ENCODE assay signal across 8 cellular contexts in genomic region chr10:18658301-18658991, GRCh38. TPM values are rescaled to one million over a fixed set of nuclear protein-coding genes. Genes with fewer than 3 reads are reported as not detected.
DNase-seq lines count a peak whose midpoint lies in the region; ATAC-seq and TF ChIP-seq lines count a peak whose summit lies in the region.

No MANE protein-coding gene starts in this region.

- H3K4me1 ChIP-seq in osteoblast (ENCODE audit: insufficient read depth, low read length): peaks cover 10% of the 10 kb centered on the region

- H3K9me3 Mint-ChIP-seq in activated CD4-positive, alpha-beta T cell treated with anti-CD3 and anti-CD28 coated beads, Interleukin-2, amount 10 ng/mL, durations not matched to agents 7 days and 5 days: no peaks in the 10 kb centered on the region

- peak; percentile 17 for DNase-seq in activated naive CD4-positive, alpha-beta T cell treated with Interleukin-2 at 50 U/mL for 16 hours
- DNase-seq in activated naive CD4-positive, alpha-beta T cell treated with anti-CD3 and anti-CD28 coated beads, Interleukin-2, amount 50 U/mL, for 16 hours: no peak
- DNase-seq in activated CD4-positive, alpha-beta T cell treated with anti-CD3 and anti-CD28 coated beads, Interleukin-2, amount 10 ng/mL, durations not matched to agents 7 days and 5 days: peak; percentile 28
- DNase-seq in fibroblast of mammary gland (ENCODE audit: low read depth): peak; percentile 57
- no peak for DNase-seq in osteoblast (ENCODE audit: insufficient read length, low spot score, missing footprints)
- DNase-seq in NCI-H1436 treated with DMSO at 0.1 percent for 48 hours (lab: John Stamatoyannopoulos, UW): no peak
- no peak for DNase-seq in activated gamma-delta T cell (lab: John Stamatoyannopoulos, UW)

- peaks cover 17% of the 10 kb centered on the region for H3K36me3 Mint-ChIP-seq in activated CD4-positive, alpha-beta T cell treated with anti-CD3 and anti-CD28 coated beads, Interleukin-2, amount 10 ng/mL, durations not matched to agents 7 days and 5 days (ENCODE audit: low read depth)

- no peaks in the 10 kb centered on the region for H3K27me3 Mint-ChIP-seq in activated CD4-positive, alpha-beta T cell treated with anti-CD3 and anti-CD28 coated beads, Interleukin-2, amount 10 ng/mL, durations not matched to agents 7 days and 5 days

- H3K4me2 ChIP-seq in osteoblast (ENCODE audit: insufficient read depth, low read length): peak overlapping the region; percentile 89

- TF ChIP-seq CTCF in fibroblast of mammary gland (conservative IDR thresholded peaks at IDR 0.05; ENCODE audit: control insufficient read depth, insufficient read depth, low read depth, low read length) (no peak), osteoblast (IDR thresholded peaks at IDR 0.05; ENCODE audit: extremely low read depth, low read depth, low read length) (no peak)

- H3K4me3 ChIP-seq in fibroblast of mammary gland (ENCODE audit: control insufficient read depth, low read depth, low read length) (peak overlapping the region; percentile 93), osteoblast (ENCODE audit: insufficient read depth, low read length) (peak overlapping the region; percentile 92)

- H3K79me2 ChIP-seq in osteoblast (ENCODE audit: insufficient read depth, low read length): peaks cover 45% of the 10 kb centered on the region

- peak; percentile 21 for ATAC-seq in HG03354 (IDR thresholded peaks at IDR 0.05; ENCODE audit: poor library complexity, severe bottlenecking, unreplicated experiment)

- H3K27me3 ChIP-seq in osteoblast (ENCODE audit: insufficient read depth, low read length): no peaks in the 10 kb centered on the region

- peak overlapping the region; percentile 81 for H2AFZ ChIP-seq in osteoblast (ENCODE audit: low read length)

- H3K27ac ChIP-seq in osteoblast (ENCODE audit: low read depth, low read length): peak overlapping the region; percentile 97

- peaks cover 7% of the 10 kb centered on the region for H4K20me1 ChIP-seq in osteoblast (ENCODE audit: insufficient read depth, low read length)

- H3K4me3 Mint-ChIP-seq in activated CD4-positive, alpha-beta T cell treated with anti-CD3 and anti-CD28 coated beads, Interleukin-2, amount 10 ng/mL, durations not matched to agents 7 days and 5 days: peak overlapping the region; percentile 100

- H3K36me3 ChIP-seq in osteoblast (ENCODE audit: insufficient read depth, low read length): no peaks in the 10 kb centered on the region

- CTCF ChIA-PET in activated CD4-positive, alpha-beta T cell treated with anti-CD3 and anti-CD28 coated beads, Interleukin-2, amount 10 ng/mL, durations not matched to agents 7 days and 5 days (lab: Charles Lee): interaction anchor here (0.5 to 1.3 kb wide), 4 partner anchors 10 to 13 kb away, joined by 3 to 6 read pairs (median 4); no protein-coding TSS in a partner anchor

- peak overlapping the region; percentile 99 for H3K27ac Mint-ChIP-seq in activated CD4-positive, alpha-beta T cell treated with anti-CD3 and anti-CD28 coated beads, Interleukin-2, amount 10 ng/mL, durations not matched to agents 7 days and 5 days

- H3K4me1 Mint-ChIP-seq in activated CD4-positive, alpha-beta T cell treated with anti-CD3 and anti-CD28 coated beads, Interleukin-2, amount 10 ng/mL, durations not matched to agents 7 days and 5 days: peaks cover 38% of the 10 kb centered on the region

- no peaks in the 10 kb centered on the region for H3K9me3 ChIP-seq in osteoblast (ENCODE audit: low read depth, low read length)

- POLR2A ChIA-PET in activated CD4-positive, alpha-beta T cell treated with anti-CD3 and anti-CD28 coated beads, Interleukin-2, amount 10 ng/mL, durations not matched to agents 7 days and 5 days (lab: Charles Lee): interaction anchor here (0.6 to 1.2 kb wide), 2 partner anchors 10 to 917 kb away, joined by 3 read pairs; no protein-coding TSS in a partner anchor

RNA-seq across cellular contexts. Expression of gene ARL5B, which starts 0.8 kb away (rescaled TPM):
- 10 to 100 TPM in 1 of 2 experiments, 1 to 10 TPM in 1; 9.8 to 11.6 TPM for total RNA-seq in activated CD4-positive, alpha-beta T cell treated with anti-CD3 and anti-CD28 coated beads, Interleukin-2, amount 10 ng/mL, durations not matched to agents 7 days and 5 days
- total RNA-seq in osteoblast: 19.5 and 19.7 TPM in 2 replicates

RNA-seq across cellular contexts. Expression of gene NSUN6, which starts 7.1 kb away (rescaled TPM):
- 10 to 100 TPM; 21.7 to 22.0 TPM for total RNA-seq in activated CD4-positive, alpha-beta T cell treated with anti-CD3 and anti-CD28 coated beads, Interleukin-2, amount 10 ng/mL, durations not matched to agents 7 days and 5 days
- total RNA-seq in osteoblast: 4.7 and 6.8 TPM in 2 replicates

Comparison
In these comparisons a context has a peak if more than half of its experiments do, and no peak if none do; other contexts are left out.
1. DNase-seq: peak in activated naive CD4-positive, alpha-beta T cell treated with Interleukin-2 at 50 U/mL for 16 hours (single experiment), activated CD4-positive, alpha-beta T cell treated with anti-CD3 and anti-CD28 coated beads, Interleukin-2, amount 10 ng/mL, durations not matched to agents 7 days and 5 days (single experiment) and fibroblast of mammary gland (single experiment); none in activated naive CD4-positive, alpha-beta T cell treated with anti-CD3 and anti-CD28 coated beads, Interleukin-2, amount 50 U/mL, for 16 hours (single experiment), osteoblast (single experiment), NCI-H1436 treated with DMSO at 0.1 percent for 48 hours (single experiment) and activated gamma-delta T cell (single experiment).